In the genomic region with DNA sequence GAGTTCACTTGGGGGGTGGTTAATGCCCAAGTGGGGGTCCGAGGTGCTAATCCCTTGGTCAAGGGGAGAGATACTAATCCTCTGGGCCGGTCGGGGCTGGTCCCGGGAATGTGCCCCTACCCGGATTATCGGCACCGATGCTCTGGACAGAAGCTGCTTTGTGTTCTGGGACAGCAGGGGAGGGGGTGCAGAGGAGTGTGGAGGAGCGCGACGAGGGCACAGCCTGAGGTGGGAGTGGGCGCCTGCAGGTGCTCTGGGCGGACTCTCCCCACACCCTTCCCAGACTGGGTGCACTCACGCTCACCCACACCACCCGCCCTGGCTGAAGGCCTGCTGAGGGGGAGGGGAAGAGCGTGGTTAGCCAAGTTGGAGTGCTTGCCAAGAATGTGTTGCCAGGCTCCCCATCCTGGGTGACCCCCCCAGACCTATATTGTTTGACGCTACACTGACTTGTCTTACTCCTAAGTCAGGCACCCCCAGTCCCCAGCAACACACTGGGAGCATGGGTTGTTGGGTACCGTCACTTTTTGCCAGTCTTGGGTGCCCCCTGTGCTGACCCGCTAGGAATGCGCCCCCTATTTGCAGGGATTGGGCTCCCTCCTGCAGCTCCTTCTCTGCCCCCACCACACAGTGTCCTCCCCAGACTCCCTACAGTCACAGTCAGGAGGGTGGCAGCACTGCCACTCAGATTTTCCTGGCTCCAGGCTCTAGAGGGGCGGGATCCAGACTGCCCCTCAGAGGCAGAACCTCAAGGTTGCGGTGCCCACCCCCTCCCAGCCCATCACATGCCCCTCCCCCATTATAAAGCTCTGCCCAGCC, we compare ENCODE assay signal across 7 cellular contexts. TPM values are rescaled to one million over a fixed set of nuclear protein-coding genes. Genes with fewer than 3 reads are reported as not detected.
DNase-seq lines count a peak whose midpoint lies in the region; ATAC-seq and TF ChIP-seq lines count a peak whose summit lies in the region.

No MANE protein-coding gene starts in this region.

- DNase-seq in ELR (ENCODE audit: low read depth) (peak; percentile 48), DMS153 treated with DMSO at 0.1 percent for 48 hours (lab: John Stamatoyannopoulos, UW; ENCODE audit: unreplicated experiment) (no peak), cerebellum (ENCODE audit: low spot score) (no peak)
- no peak for DNase-seq in activated naive CD8-positive, alpha-beta T cell treated with anti-CD3 and anti-CD28 coated beads, Interleukin-2, amount 10 ng/mL, durations not matched to agents 7 days and 5 days

- H3K27me3 Mint-ChIP-seq in activated naive CD8-positive, alpha-beta T cell treated with anti-CD3 and anti-CD28 coated beads, Interleukin-2, amount 10 ng/mL, durations not matched to agents 7 days and 5 days = no peaks in the 10 kb centered on the region

- H3K4me3 ChIP-seq in KMS-11 (IDR thresholded peaks at IDR 0.05; ENCODE audit: insufficient read depth, low read depth, low read length) = no peak overlapping the region
- H3K4me3 ChIP-seq in iPS-18a (ENCODE audit: low read length) = peak overlapping the region; percentile 78
- H3K4me3 ChIP-seq in skin epidermis = peak overlapping the region; percentile 61 to 95 (median 76)

- H3K79me2 ChIP-seq in KMS-11 (ENCODE audit: insufficient read depth, low read depth) = peaks cover 22% of the 10 kb centered on the region; the same call in 1 of the 2 replicates

- H3K9me3 Mint-ChIP-seq in activated naive CD8-positive, alpha-beta T cell treated with anti-CD3 and anti-CD28 coated beads, Interleukin-2, amount 10 ng/mL, durations not matched to agents 7 days and 5 days = no peaks in the 10 kb centered on the region

- peak overlapping the region; percentile 69 for H3K27ac Mint-ChIP-seq in activated naive CD8-positive, alpha-beta T cell treated with anti-CD3 and anti-CD28 coated beads, Interleukin-2, amount 10 ng/mL, durations not matched to agents 7 days and 5 days

- H3K4me1 Mint-ChIP-seq in activated naive CD8-positive, alpha-beta T cell treated with anti-CD3 and anti-CD28 coated beads, Interleukin-2, amount 10 ng/mL, durations not matched to agents 7 days and 5 days = peaks cover 28% of the 10 kb centered on the region

- H3K36me3 ChIP-seq in KMS-11 (ENCODE audit: insufficient read depth) (no peaks in the 10 kb centered on the region; the same call in 1 of the 2 replicates), iPS-18a (ENCODE audit: control insufficient read depth, low read depth, low read length) (peaks cover 10% of the 10 kb centered on the region)

- H3K9ac ChIP-seq in KMS-11 (peak overlapping the region; percentile 43), iPS-18a (ENCODE audit: low read length) (peak overlapping the region; percentile 36)

- no peak for ATAC-seq in activated naive CD8-positive, alpha-beta T cell treated with anti-CD3 and anti-CD28 coated beads, Interleukin-2, amount 10 ng/mL, durations not matched to agents 7 days and 5 days (ENCODE audit: low read depth)

- H3K4me2 ChIP-seq in KMS-11 = peak overlapping the region; percentile 57

- H3K9me3 ChIP-seq in iPS-18a (ENCODE audit: control insufficient read depth, low read depth, low read length) = no peaks in the 10 kb centered on the region

- no peaks in the 10 kb centered on the region for H4K20me1 ChIP-seq in KMS-11 (ENCODE audit: insufficient read depth)

- peak overlapping the region; percentile 74 for H2AFZ ChIP-seq in KMS-11 (ENCODE audit: low read depth)

- TF ChIP-seq CTCF in KMS-11 (conservative IDR thresholded peaks at IDR 0.05; ENCODE audit: low read depth, low read length) = no peak

- H3K27me3 ChIP-seq in KMS-11 (ENCODE audit: insufficient read depth, low read depth) (no peaks in the 10 kb centered on the region), iPS-18a (ENCODE audit: control insufficient read depth, insufficient read depth, low read length) (peaks cover 39% of the 10 kb centered on the region)

- POLR2A ChIA-PET in activated naive CD8-positive, alpha-beta T cell treated with anti-CD3 and anti-CD28 coated beads, Interleukin-2, amount 10 ng/mL, durations not matched to agents 7 days and 5 days (lab: Charles Lee) = interaction anchor here (1.1 to 4.1 kb wide), 3 partner anchors 17 to 167 kb away, joined by 3 to 32 read pairs (median 7); partner anchors contain the start of genes FASTK and TMUB1

- no peak overlapping the region for H3K27ac ChIP-seq in KMS-11
- H3K27ac ChIP-seq in iPS-18a (ENCODE audit: low read length) = no peak overlapping the region
- peak overlapping the region in 20 of 21 experiments; percentile 83 to 98 (median 92) for H3K27ac ChIP-seq in skin epidermis

- H3K4me1 ChIP-seq in KMS-11 (ENCODE audit: low read depth, poor library complexity, severe bottlenecking) = peaks cover 11% of the 10 kb centered on the region
- H3K4me1 ChIP-seq in iPS-18a (ENCODE audit: control insufficient read depth, low read depth, low read length) = peaks cover 31% of the 10 kb centered on the region

- H3K4me3 Mint-ChIP-seq in activated naive CD8-positive, alpha-beta T cell treated with anti-CD3 and anti-CD28 coated beads, Interleukin-2, amount 10 ng/mL, durations not matched to agents 7 days and 5 days = peak overlapping the region; percentile 98

- H3K36me3 Mint-ChIP-seq in activated naive CD8-positive, alpha-beta T cell treated with anti-CD3 and anti-CD28 coated beads, Interleukin-2, amount 10 ng/mL, durations not matched to agents 7 days and 5 days = peaks cover 8% of the 10 kb centered on the region

RNA-seq across cellular contexts. Expression of gene SLC4A2, which starts 1.2 kb away (rescaled TPM):
- 10 to 100 TPM; 86.8 to 89.9 TPM for total RNA-seq in activated naive CD8-positive, alpha-beta T cell treated with anti-CD3 and anti-CD28 coated beads, Interleukin-2, amount 10 ng/mL, durations not matched to agents 7 days and 5 days
- 15.8 TPM for total RNA-seq in cerebellum

RNA-seq across cellular contexts. Expression of gene CDK5, which starts 2.9 kb away (rescaled TPM):
- total RNA-seq in activated naive CD8-positive, alpha-beta T cell treated with anti-CD3 and anti-CD28 coated beads, Interleukin-2, amount 10 ng/mL, durations not matched to agents 7 days and 5 days = 10 to 100 TPM; 15.3 to 15.9 TPM
- 21.6 TPM for total RNA-seq in cerebellum

RNA-seq across cellular contexts. Expression of gene ASIC3, which starts 12.3 kb away (rescaled TPM):
- total RNA-seq in activated naive CD8-positive, alpha-beta T cell treated with anti-CD3 and anti-CD28 coated beads, Interleukin-2, amount 10 ng/mL, durations not matched to agents 7 days and 5 days = 1 to 10 TPM; 4.7 to 6.0 TPM
- 1.6 TPM for total RNA-seq in cerebellum

RNA-seq across cellular contexts. Expression of gene FASTK, which starts 20.0 kb away (rescaled TPM):
- 100 to 1,000 TPM in 1 of 2 experiments, 10 to 100 TPM in 1; 96.5 to 100 TPM for total RNA-seq in activated naive CD8-positive, alpha-beta T cell treated with anti-CD3 and anti-CD28 coated beads, Interleukin-2, amount 10 ng/mL, durations not matched to agents 7 days and 5 days
- 26.5 TPM for total RNA-seq in cerebellum

RNA-seq across cellular contexts. Expression of gene TMUB1, which starts 22.7 kb away (rescaled TPM):
- 10 to 100 TPM; 75.7 to 78.3 TPM for total RNA-seq in activated naive CD8-positive, alpha-beta T cell treated with anti-CD3 and anti-CD28 coated beads, Interleukin-2, amount 10 ng/mL, durations not matched to agents 7 days and 5 days
- total RNA-seq in cerebellum = 7.6 TPM

Comparison
In these comparisons a context has a peak if more than half of its experiments do, and no peak if none do; other contexts are left out.
1. H3K27ac ChIP-seq: peak in skin epidermis (20 of 21); none in KMS-11 (single experiment) and iPS-18a (single experiment).